ENCODE assay signal across 1 cellular context in genomic region chr4:15703439-15703838, GRCh38.
TF ChIP-seq lines count a peak whose summit lies in the region.

No MANE protein-coding gene starts in this region.

TF ChIP-seq in GM12878, 131 proteins besides CTCF, POLR2A, EP300 and RAD21:
- TF ChIP-seq RBBP5 (conservative IDR thresholded peaks at IDR 0.05) (no peak), KDM1A (IDR thresholded peaks at IDR 0.05; ENCODE audit: borderline replicate concordance) (no peak), HCFC1 (IDR thresholded peaks at IDR 0.05; ENCODE audit: low read length) (no peak), RUNX3 (IDR thresholded peaks at IDR 0.05; ENCODE audit: low read length) (no peak), MYB (IDR thresholded peaks at IDR 0.05; ENCODE audit: borderline replicate concordance, low read depth, low read length) (no peak), SREBF2 (IDR thresholded peaks at IDR 0.05; ENCODE audit: low read length) (no peak), ATF3 (IDR thresholded peaks at IDR 0.05; ENCODE audit: borderline replicate concordance, extremely low read depth, low read depth, low read length) (no peak), GATAD2B (conservative IDR thresholded peaks at IDR 0.05; ENCODE audit: low read depth) (no peak), POU2F2 (IDR thresholded peaks at IDR 0.05; ENCODE audit: borderline replicate concordance, low read depth, low read length) (no peak)
- TF ChIP-seq, protein P1, sequence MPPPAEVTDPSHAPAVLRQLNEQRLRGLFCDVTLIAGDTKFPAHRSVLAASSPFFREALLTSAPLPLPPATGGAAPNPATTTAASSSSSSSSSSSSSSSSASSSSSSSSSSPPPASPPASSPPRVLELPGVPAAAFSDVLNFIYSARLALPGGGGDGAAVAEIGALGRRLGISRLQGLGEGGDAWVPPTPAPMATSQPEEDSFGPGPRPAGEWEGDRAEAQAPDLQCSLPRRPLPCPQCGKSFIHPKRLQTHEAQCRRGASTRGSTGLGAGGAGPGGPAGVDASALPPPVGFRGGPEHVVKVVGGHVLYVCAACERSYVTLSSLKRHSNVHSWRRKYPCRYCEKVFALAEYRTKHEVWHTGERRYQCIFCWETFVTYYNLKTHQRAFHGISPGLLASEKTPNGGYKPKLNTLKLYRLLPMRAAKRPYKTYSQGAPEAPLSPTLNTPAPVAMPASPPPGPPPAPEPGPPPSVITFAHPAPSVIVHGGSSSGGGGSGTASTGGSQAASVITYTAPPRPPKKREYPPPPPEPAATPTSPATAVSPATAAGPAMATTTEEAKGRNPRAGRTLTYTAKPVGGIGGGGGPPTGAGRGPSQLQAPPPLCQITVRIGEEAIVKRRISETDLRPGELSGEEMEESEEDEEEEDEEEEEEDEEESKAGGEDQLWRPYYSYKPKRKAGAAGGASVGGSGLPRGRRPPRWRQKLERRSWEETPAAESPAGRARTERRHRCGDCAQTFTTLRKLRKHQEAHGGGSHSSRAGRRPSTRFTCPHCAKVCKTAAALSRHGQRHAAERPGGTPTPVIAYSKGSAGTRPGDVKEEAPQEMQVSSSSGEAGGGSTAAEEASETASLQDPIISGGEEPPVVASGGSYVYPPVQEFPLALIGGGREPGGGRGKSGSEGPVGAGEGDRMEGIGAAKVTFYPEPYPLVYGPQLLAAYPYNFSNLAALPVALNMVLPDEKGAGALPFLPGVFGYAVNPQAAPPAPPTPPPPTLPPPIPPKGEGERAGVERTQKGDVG (CRISPR knock-in tag; IDR thresholded peaks at IDR 0.05) = no peak
